In the genomic region with DNA sequence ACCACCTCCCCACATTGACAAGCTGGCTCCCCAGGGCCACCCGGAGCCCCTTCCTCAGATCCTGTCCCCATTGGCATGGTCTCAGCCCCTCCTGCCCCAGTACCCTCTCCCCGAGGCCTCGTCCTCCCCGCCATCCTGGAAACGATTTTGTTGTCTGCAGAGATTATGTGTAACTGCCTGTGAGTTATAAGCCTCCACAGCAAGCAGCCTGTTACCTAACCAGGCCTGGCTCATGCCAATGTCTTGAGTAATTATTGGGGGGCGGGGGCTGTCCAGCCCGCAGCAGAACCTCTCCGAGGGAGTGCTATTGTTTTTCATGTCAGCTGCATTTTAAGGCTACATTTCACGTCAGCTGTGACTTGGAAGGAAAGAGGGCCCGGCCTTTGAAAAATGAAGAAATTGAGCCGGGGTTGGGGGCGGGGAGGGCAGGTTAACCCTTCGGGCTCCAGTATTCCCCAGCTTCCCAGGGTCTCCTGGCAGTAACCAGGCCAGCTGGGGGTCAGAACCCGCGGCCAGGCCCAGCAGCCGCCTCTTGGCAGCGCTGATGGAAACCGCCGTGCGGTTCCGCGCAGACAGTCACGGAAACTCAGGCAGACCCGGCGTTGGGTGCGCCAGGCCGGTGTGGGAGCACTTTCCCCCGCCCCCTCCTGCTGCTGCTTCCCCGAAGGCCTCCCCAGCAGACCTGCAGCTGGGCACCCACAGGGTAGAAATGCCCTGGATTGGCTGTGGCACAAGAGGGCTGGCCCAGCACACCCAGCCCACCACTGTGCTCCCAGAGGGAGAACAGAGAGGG, we compare ENCODE assay signal across 8 cellular contexts. TPM values are rescaled to one million over a fixed set of nuclear protein-coding genes. Genes with fewer than 3 reads are reported as not detected.
DNase-seq lines count a peak whose midpoint lies in the region; ATAC-seq and TF ChIP-seq lines count a peak whose summit lies in the region.

No MANE protein-coding gene starts in this region.

- DNase-seq in AG20443 (ENCODE audit: low spot score) = peak; percentile 96
- DNase-seq in Peyer's patch = peak in 1 of 3 donors; percentile 71
- DNase-seq in SHP77 treated with DMSO at 0.1 percent for 48 hours (lab: John Stamatoyannopoulos, UW) = no peak

- peak; percentile 80 for ATAC-seq in esophagus mucosa
- no peak for ATAC-seq in HG02759 (IDR thresholded peaks at IDR 0.05; ENCODE audit: unreplicated experiment)
- ATAC-seq in HG03457 (IDR thresholded peaks at IDR 0.05; ENCODE audit: unreplicated experiment) = no peak
- ATAC-seq in GM18861 (IDR thresholded peaks at IDR 0.05; ENCODE audit: unreplicated experiment) = no peak

- H3K36me3 ChIP-seq in Peyer's patch = no peaks in the 10 kb centered on the region

- H3K4me3 ChIP-seq in Peyer's patch = no peak overlapping the region

- H3K9me3 ChIP-seq in Peyer's patch = peaks cover 0 to 6% (median 2%) of the 10 kb centered on the region in 4 donors

- no peaks in the 10 kb centered on the region for H3K27me3 ChIP-seq in Peyer's patch

- no peak for TF ChIP-seq CTCF in Peyer's patch (IDR thresholded peaks at IDR 0.05)
- TF ChIP-seq CTCF in nephron (IDR thresholded peaks at IDR 0.05; ENCODE audit: unreplicated experiment in 3 of 3) = no peak

- H3K27ac Mint-ChIP-seq in nephron = peak overlapping the region; percentile 96 to 98 (median 96)

- H3K36me3 Mint-ChIP-seq in nephron (ENCODE audit: low read depth) = peaks cover 31% of the 10 kb centered on the region

- peak overlapping the region in 1 of 3 experiments; percentile 45 for H3K4me3 Mint-ChIP-seq in nephron

- peaks cover 0 to 17% (median 0%) of the 10 kb centered on the region in 4 donors for H3K4me1 ChIP-seq in Peyer's patch

- H3K27me3 Mint-ChIP-seq in nephron (ENCODE audit: low read depth) = peaks cover 17% of the 10 kb centered on the region

- peak overlapping the region; percentile 57 to 90 (median 68) for H3K27ac ChIP-seq in Peyer's patch

- TF ChIP-seq POLR2A in Peyer's patch (IDR thresholded peaks at IDR 0.05) = no peak

- peaks cover 54% of the 10 kb centered on the region for H3K9me3 Mint-ChIP-seq in nephron

- H3K4me1 Mint-ChIP-seq in nephron = peaks cover 64% of the 10 kb centered on the region

RNA-seq across cellular contexts. Expression of a gene that starts 59.5 kb away (rescaled TPM):
- total RNA-seq in Peyer's patch = 10 to 100 TPM in 2 of 4 donors, 1 to 10 TPM in 2; 6.1 to 22.3 (median 11.1) TPM
- 3.5 TPM for total RNA-seq in esophagus mucosa
